ENCODE assay signal across 14 cellular contexts in genomic region chr3:183807881-183808280, GRCh38. TPM values are rescaled to one million over a fixed set of nuclear protein-coding genes. Genes with fewer than 3 reads are reported as not detected.
A peak's percentile ranks its signal among the peaks of the same experiment; 100 is the strongest.
DNase-seq lines count a peak whose midpoint lies in the region; ATAC-seq and TF ChIP-seq lines count a peak whose summit lies in the region.
"Had no signal": no experiment of that assay in that cellular context is flagged by ENCODE, and none has a peak within 500 bp of the region (broad histone marks: within the 10 kb centered on the region; RNA-seq: fewer than 3 reads in every experiment).

No MANE protein-coding gene starts in this region.

- peak; percentile 21 for DNase-seq in NCI-H748 (lab: John Stamatoyannopoulos, UW; ENCODE audit: unreplicated experiment)
- no peak for DNase-seq in NCI-H748 treated with DMSO at 0.1 percent for 48 hours (lab: John Stamatoyannopoulos, UW)
- DNase-seq in spleen, result peak; percentile 54
- DNase-seq in T-helper 2 cell treated with Interferon-gamma antibody and Interleukin-4, amounts not matched to agents 5 μg/mL and 100 μg/mL, for 36 hours (ENCODE audit: low spot score), result no peak
- no peak for DNase-seq in GOT3 (lab: John Stamatoyannopoulos, UW)
- no peak for DNase-seq in ACHN
- DNase-seq: 8988T; CD4-positive, CD25-positive, alpha-beta regulatory T cell; H9 had no signal

- H3K36me3 Mint-ChIP-seq in T-helper 2 cell treated with Interferon-gamma antibody and Interleukin-4, amounts not matched to agents 5 μg/mL and 100 μg/mL, for 36 hours (ENCODE audit: low read depth), result peaks cover 52% of the 10 kb centered on the region

- H3K27ac ChIP-seq in cingulate gyrus (ENCODE audit: low read depth, low read length) (peak overlapping the region; percentile 80), spleen (no peak overlapping the region)
- H3K27ac ChIP-seq: BLaER1 treated with 17β-estradiol and CSF1 and Interleukin-3, amounts not matched to agents 10 nM and 100 nM had no signal

- no peak overlapping the region for H3K27ac Mint-ChIP-seq in T-helper 2 cell treated with Interferon-gamma antibody and Interleukin-4, amounts not matched to agents 5 μg/mL and 100 μg/mL, for 36 hours
- H3K27ac Mint-ChIP-seq: GM23338 had no signal

- H3K9me3 ChIP-seq in spleen, result no peaks in the 10 kb centered on the region
- H3K9me3 ChIP-seq: BLaER1 treated with 17β-estradiol and CSF1 and Interleukin-3, amounts not matched to agents 10 nM and 100 nM had no signal

- no peak overlapping the region for H3K4me3 Mint-ChIP-seq in T-helper 2 cell treated with Interferon-gamma antibody and Interleukin-4, amounts not matched to agents 5 μg/mL and 100 μg/mL, for 36 hours
- H3K4me3 Mint-ChIP-seq: CD4-positive, CD25-positive, alpha-beta regulatory T cell; GM23338; H9 had no signal

- WGBS in spleen, 5 donors, result 93 to 97% (median 96%) methylated on average over 12 of the region's 12 CpGs

- TF ChIP-seq CTCF in spleen (IDR thresholded peaks at IDR 0.05 in 8 of 11, conservative IDR thresholded peaks at IDR 0.05 in 3 of 11), result no peak

- H3K36me3 ChIP-seq in spleen, result peaks cover 5 to 100% (median 85%) of the 10 kb centered on the region in 6 donors

- H3K4me1 Mint-ChIP-seq in T-helper 2 cell treated with Interferon-gamma antibody and Interleukin-4, amounts not matched to agents 5 μg/mL and 100 μg/mL, for 36 hours (ENCODE audit: low read depth), result no peaks in the 10 kb centered on the region
- H3K4me1 Mint-ChIP-seq: CD4-positive, CD25-positive, alpha-beta regulatory T cell; GM23338; H9 had no signal

- in situ Hi-C loops in ACHN (cut with HindIII; ENCODE audit: low pct_ligation_motif_present, low pct_unique_long_range_greater_than_20kb, low sequenced_read_pairs), result loop anchor here (25.0 kb wide), 1 partner anchor 321 kb away; no protein-coding TSS in a partner anchor

- H3K9me3 Mint-ChIP-seq in T-helper 2 cell treated with Interferon-gamma antibody and Interleukin-4, amounts not matched to agents 5 μg/mL and 100 μg/mL, for 36 hours, result no peaks in the 10 kb centered on the region
- H3K9me3 Mint-ChIP-seq: CD4-positive, CD25-positive, alpha-beta regulatory T cell; GM23338; H9 had no signal

- H3K4me1 ChIP-seq in spleen, result no peaks in the 10 kb centered on the region
- H3K4me1 ChIP-seq: BLaER1 treated with 17β-estradiol and CSF1 and Interleukin-3, amounts not matched to agents 10 nM and 100 nM had no signal

- intact Hi-C loops in spleen (cut with DNase I; ENCODE audit: low total_unique reads), result no loop called here

- no peak for TF ChIP-seq POLR2A in spleen (IDR thresholded peaks at IDR 0.05)

- H3K27me3 ChIP-seq in spleen (replicated peaks in 1 of 7), result no peaks in the 10 kb centered on the region
- H3K27me3 ChIP-seq: BLaER1 treated with 17β-estradiol and CSF1 and Interleukin-3, amounts not matched to agents 10 nM and 100 nM had no signal

- ATAC-seq in GM19328 (IDR thresholded peaks at IDR 0.05; ENCODE audit: unreplicated experiment), result no peak
- ATAC-seq: GM12878, GM23338 had no signal

- no peaks in the 10 kb centered on the region for H3K27me3 Mint-ChIP-seq in T-helper 2 cell treated with Interferon-gamma antibody and Interleukin-4, amounts not matched to agents 5 μg/mL and 100 μg/mL, for 36 hours (ENCODE audit: low read depth)
- H3K27me3 Mint-ChIP-seq: CD4-positive, CD25-positive, alpha-beta regulatory T cell had no signal

- no peak overlapping the region for H3K4me3 ChIP-seq in spleen
- H3K4me3 ChIP-seq: BLaER1 treated with 17β-estradiol and CSF1 and Interleukin-3, amounts not matched to agents 10 nM and 100 nM; GM12878; GM23338 had no signal

RNA-seq across cellular contexts. Expression of gene MAP6D1, which starts 17.5 kb away (rescaled TPM):
- 1 to 10 TPM in 6 of 7 donors, not detected in 1; 1.2 to 3.1 (median 1.8) TPM for total RNA-seq in spleen
- 1 to 10 TPM in 1 of 3 donors, under 1 TPM in 2; 0.77 to 2.1 (median 0.99) TPM for polyA plus RNA-seq in spleen

Comparison
In these comparisons a context has a peak if more than half of its experiments do, and no peak if none do; other contexts are left out.
1. DNase-seq: peak in NCI-H748 (single experiment) and spleen (single experiment); none in NCI-H748 treated with DMSO at 0.1 percent for 48 hours (single experiment), T-helper 2 cell treated with Interferon-gamma antibody and Interleukin-4, amounts not matched to agents 5 μg/mL and 100 μg/mL, for 36 hours (single experiment), GOT3 (single experiment) and ACHN (single experiment).